ENCODE assay signal across 8 cellular contexts in genomic region chr2:181891966-181892794, GRCh38. TPM values are rescaled to one million over a fixed set of nuclear protein-coding genes. Genes with fewer than 3 reads are reported as not detected.
DNase-seq lines count a peak whose midpoint lies in the region; ATAC-seq, FAIRE-seq and TF ChIP-seq lines count a peak whose summit lies in the region.

No MANE protein-coding gene starts in this region.

- H3K4me3 ChIP-seq in fibroblast of mammary gland (ENCODE audit: control insufficient read depth, low read depth, low read length) (peak overlapping the region; percentile 84), stomach smooth muscle (ENCODE audit: low read length in 2 of 2) (peak overlapping the region; percentile 86 to 99)

- peaks cover 5% of the 10 kb centered on the region for H3K4me1 ChIP-seq in stomach smooth muscle (ENCODE audit: control insufficient read depth, insufficient read depth, low read length)

- H3K9me3 ChIP-seq in stomach smooth muscle (ENCODE audit: control insufficient read depth in 2 of 2, low read length in 2 of 2) = no peaks in the 10 kb centered on the region

- H3K27me3 ChIP-seq in stomach smooth muscle (ENCODE audit: control insufficient read depth in 1 of 2, insufficient read depth in 2 of 2, low read length in 2 of 2) = no peaks in the 10 kb centered on the region

- FAIRE-seq in RCC 7860 (lab: Jason Lieb, UNC) = no peak

- peak; percentile 2 for TF ChIP-seq CTCF in fibroblast of mammary gland (conservative IDR thresholded peaks at IDR 0.05; ENCODE audit: control insufficient read depth, insufficient read depth, low read depth, low read length)
- peak in 1 of 3 experiments; percentile 17 for TF ChIP-seq CTCF in nephron (IDR thresholded peaks at IDR 0.05; ENCODE audit: unreplicated experiment in 3 of 3)

- intact Hi-C loops in activated T-helper 1 cell treated with anti-CD3 and anti-CD28 coated beads, Interleukin-12 subunit alpha, Interleukin-12 subunit beta, Interleukin-2, Interleukin-4 antibody, amounts not matched to agents 30 ng/mL and 10 ng/mL and 1 ng/mL, durations not matched to agents 14 hours and 24 hours and 36 hours (cut with micrococcal nuclease) = loop anchor here (1.0 to 10.0 kb wide), 11 partner anchors 12 to 1885 kb away; partner anchors contain the start of genes CWC22, DNAJC10, DUSP19 and ITGA4

- DNase-seq in DMS53 (lab: John Stamatoyannopoulos, UW) (peak; percentile 95), HT-29 (ENCODE audit: low spot score) (peak; percentile 81), RCC 7860 (ENCODE audit: low spot score) (peak; percentile 46), fibroblast of mammary gland (ENCODE audit: low read depth) (peak; percentile 45)
- peak; percentile 57 for DNase-seq in activated T-helper 1 cell treated with anti-CD3 and anti-CD28 coated beads, Interleukin-12 subunit alpha, Interleukin-12 subunit beta, Interleukin-2, Interleukin-4 antibody, amounts not matched to agents 30 ng/mL and 10 ng/mL and 1 ng/mL, durations not matched to agents 14 hours and 24 hours and 36 hours (ENCODE audit: low spot score)

- no peaks in the 10 kb centered on the region for H3K9me3 Mint-ChIP-seq in activated T-helper 1 cell treated with anti-CD3 and anti-CD28 coated beads, Interleukin-12 subunit alpha, Interleukin-12 subunit beta, Interleukin-2, Interleukin-4 antibody, amounts not matched to agents 30 ng/mL and 10 ng/mL and 1 ng/mL, durations not matched to agents 14 hours and 24 hours and 36 hours
- no peaks in the 10 kb centered on the region for H3K9me3 Mint-ChIP-seq in nephron

- peaks cover 19% of the 10 kb centered on the region for H3K27me3 Mint-ChIP-seq in activated T-helper 1 cell treated with anti-CD3 and anti-CD28 coated beads, Interleukin-12 subunit alpha, Interleukin-12 subunit beta, Interleukin-2, Interleukin-4 antibody, amounts not matched to agents 30 ng/mL and 10 ng/mL and 1 ng/mL, durations not matched to agents 14 hours and 24 hours and 36 hours (ENCODE audit: insufficient read depth)
- no peaks in the 10 kb centered on the region for H3K27me3 Mint-ChIP-seq in nephron (ENCODE audit: low read depth)

- peak overlapping the region; percentile 87 for H3K27ac Mint-ChIP-seq in activated T-helper 1 cell treated with anti-CD3 and anti-CD28 coated beads, Interleukin-12 subunit alpha, Interleukin-12 subunit beta, Interleukin-2, Interleukin-4 antibody, amounts not matched to agents 30 ng/mL and 10 ng/mL and 1 ng/mL, durations not matched to agents 14 hours and 24 hours and 36 hours
- peak overlapping the region; percentile 92 to 98 (median 97) for H3K27ac Mint-ChIP-seq in nephron

- peak overlapping the region; percentile 93 for H3K4me3 Mint-ChIP-seq in activated T-helper 1 cell treated with anti-CD3 and anti-CD28 coated beads, Interleukin-12 subunit alpha, Interleukin-12 subunit beta, Interleukin-2, Interleukin-4 antibody, amounts not matched to agents 30 ng/mL and 10 ng/mL and 1 ng/mL, durations not matched to agents 14 hours and 24 hours and 36 hours
- peak overlapping the region; percentile 95 to 98 (median 97) for H3K4me3 Mint-ChIP-seq in nephron

- H3K9ac ChIP-seq in stomach smooth muscle (ENCODE audit: low read length in 2 of 2) = peak overlapping the region; percentile 73 to 91

- peaks cover 15% of the 10 kb centered on the region for H3K36me3 Mint-ChIP-seq in activated T-helper 1 cell treated with anti-CD3 and anti-CD28 coated beads, Interleukin-12 subunit alpha, Interleukin-12 subunit beta, Interleukin-2, Interleukin-4 antibody, amounts not matched to agents 30 ng/mL and 10 ng/mL and 1 ng/mL, durations not matched to agents 14 hours and 24 hours and 36 hours (ENCODE audit: low read depth)
- peaks cover 25% of the 10 kb centered on the region for H3K36me3 Mint-ChIP-seq in nephron (ENCODE audit: low read depth)

- peak overlapping the region; percentile 68 for H3K27ac ChIP-seq in stomach smooth muscle (ENCODE audit: low read length)

- H3K36me3 ChIP-seq in stomach smooth muscle (ENCODE audit: control insufficient read depth in 2 of 2, insufficient read depth in 2 of 2, low read length in 2 of 2) = no peaks in the 10 kb centered on the region

- peak; percentile 56 for ATAC-seq in GM21367 (IDR thresholded peaks at IDR 0.05; ENCODE audit: unreplicated experiment)

- H3K4me1 Mint-ChIP-seq in activated T-helper 1 cell treated with anti-CD3 and anti-CD28 coated beads, Interleukin-12 subunit alpha, Interleukin-12 subunit beta, Interleukin-2, Interleukin-4 antibody, amounts not matched to agents 30 ng/mL and 10 ng/mL and 1 ng/mL, durations not matched to agents 14 hours and 24 hours and 36 hours (ENCODE audit: low read depth) = peaks cover 42% of the 10 kb centered on the region
- H3K4me1 Mint-ChIP-seq in nephron = peaks cover 47% of the 10 kb centered on the region

RNA-seq across cellular contexts. Expression of gene ITPRID2, which starts 0.7 kb away (rescaled TPM):
- total RNA-seq in HT-29 (2014; rRNA removed; shearing (Covaris generic)) = 89.8 and 109 TPM in 2 replicates
- total RNA-seq in activated T-helper 1 cell treated with anti-CD3 and anti-CD28 coated beads, Interleukin-12 subunit alpha, Interleukin-12 subunit beta, Interleukin-2, Interleukin-4 antibody, amounts not matched to agents 30 ng/mL and 10 ng/mL and 1 ng/mL, durations not matched to agents 14 hours and 24 hours and 36 hours = 51.6 and 54.2 TPM in 2 replicates

Comparison
In these comparisons a context has a peak if more than half of its experiments do, and no peak if none do; other contexts are left out.
1. Peak in every context shown above with its lines: DNase-seq, ATAC-seq, H3K4me3 ChIP-seq and H3K27ac ChIP-seq.
2. DNase-seq: peak in every context shown above with its lines; median percentile 95 in DMS53; 81 in HT-29; 57 in activated T-helper 1 cell treated with anti-CD3 and anti-CD28 coated beads, Interleukin-12 subunit alpha, Interleukin-12 subunit beta, Interleukin-2, Interleukin-4 antibody, amounts not matched to agents 30 ng/mL and 10 ng/mL and 1 ng/mL, durations not matched to agents 14 hours and 24 hours and 36 hours; 46 in RCC 7860; 45 in fibroblast of mammary gland.